In the genomic region with DNA sequence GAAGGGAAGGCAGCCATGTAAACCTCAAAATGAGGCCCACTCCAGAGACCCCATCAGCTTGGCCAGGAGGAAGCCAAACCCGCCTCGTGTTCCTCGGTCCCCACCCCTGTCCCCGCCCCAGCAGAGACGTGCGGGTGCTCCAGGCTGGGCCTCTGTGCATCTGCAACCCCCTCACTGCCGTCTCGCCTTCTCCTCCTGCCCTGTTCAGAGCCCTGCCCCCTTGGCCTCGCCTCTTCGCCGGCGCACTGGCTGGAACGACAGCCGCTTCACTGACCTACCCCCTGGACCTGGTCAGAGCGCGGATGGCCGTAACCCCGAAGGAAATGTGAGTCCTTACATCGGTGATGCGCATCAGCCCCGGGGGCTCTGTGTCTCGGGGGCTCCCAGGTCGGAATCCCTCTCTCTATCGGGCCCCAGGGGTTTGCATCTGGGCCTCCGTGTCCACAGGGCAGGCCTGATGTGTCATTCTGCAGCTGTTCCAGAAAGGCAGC, we compare ENCODE assay signal across 8 cellular contexts. TPM values are rescaled to one million over a fixed set of nuclear protein-coding genes. Genes with fewer than 3 reads are reported as not detected.
DNase-seq lines count a peak whose midpoint lies in the region; ATAC-seq lines count a peak whose summit lies in the region.

No MANE protein-coding gene starts in this region.

- H3K36me3 ChIP-seq in mesenchymal stem cell (ENCODE audit: control insufficient read depth in 1 of 2, insufficient read depth in 2 of 2, low read depth in 1 of 2, low read length in 2 of 2), result peaks cover 0 to 12% of the 10 kb centered on the region in 2 experiments
- H3K36me3 ChIP-seq in urinary bladder (ENCODE audit: insufficient read depth), result no peaks in the 10 kb centered on the region

- peaks cover 0 to 9% of the 10 kb centered on the region in 2 experiments for H3K27me3 ChIP-seq in mesenchymal stem cell (ENCODE audit: control insufficient read depth in 1 of 2, insufficient read depth in 1 of 2, low read length in 2 of 2)

- peak overlapping the region; percentile 43 for H4K91ac ChIP-seq in mesenchymal stem cell (ENCODE audit: low read length)

- H3K9ac ChIP-seq in mesenchymal stem cell (ENCODE audit: low read length), result peak overlapping the region; percentile 72

- WGBS in mesenchymal stem cell, result 22% methylated on average over 25 of the region's 25 CpGs
- WGBS in urinary bladder, result 29% methylated on average over 25 of the region's 25 CpGs

- H3K27ac ChIP-seq in mesenchymal stem cell (ENCODE audit: low read length, poor library complexity, severe bottlenecking), result peak overlapping the region; percentile 88
- no peak overlapping the region for H3K27ac ChIP-seq in urinary bladder (ENCODE audit: low read depth)

- no peak overlapping the region for H3K14ac ChIP-seq in mesenchymal stem cell (ENCODE audit: low read length in 2 of 2)

- H3K4me3 ChIP-seq in mesenchymal stem cell (ENCODE audit: insufficient read depth in 1 of 2, low read depth in 1 of 2, low read length in 2 of 2), result peak overlapping the region; percentile 37 to 74
- peak overlapping the region; percentile 33 for H3K4me3 ChIP-seq in urinary bladder (ENCODE audit: low read depth, low read length)

- H3K18ac ChIP-seq in mesenchymal stem cell (ENCODE audit: low read depth in 1 of 2, low read length in 2 of 2), result peak overlapping the region; percentile 84 to 90

- peak; percentile 46 to 75 for DNase-seq in NCI-H526 (lab: John Stamatoyannopoulos, UW)
- no peak for DNase-seq in NCI-H526 treated with DMSO at 0.1 percent for 48 hours (lab: John Stamatoyannopoulos, UW)
- DNase-seq in mesenchymal stem cell, result peak; percentile 67
- no peak for DNase-seq in NCI-H524 treated with DMSO at 0.1 percent for 48 hours (lab: John Stamatoyannopoulos, UW)
- DNase-seq in stimulated activated naive CD4-positive, alpha-beta T cell (lab: John Stamatoyannopoulos, UW), result no peak

- H2AK5ac ChIP-seq in mesenchymal stem cell (ENCODE audit: low read length, severe bottlenecking), result no peak overlapping the region

- peak overlapping the region; percentile 72 for H2AFZ ChIP-seq in mesenchymal stem cell (ENCODE audit: low read depth, low read length)

- no peaks in the 10 kb centered on the region for H3K9me3 ChIP-seq in mesenchymal stem cell (ENCODE audit: control insufficient read depth, low read length)

- peak; percentile 3 for ATAC-seq in esophagus mucosa
- ATAC-seq in HG03108 (IDR thresholded peaks at IDR 0.05; ENCODE audit: unreplicated experiment), result no peak

- H3K4me1 ChIP-seq in mesenchymal stem cell (ENCODE audit: control insufficient read depth, insufficient read depth, low read depth, low read length) (peaks cover 24% of the 10 kb centered on the region), urinary bladder (ENCODE audit: insufficient read depth) (no peaks in the 10 kb centered on the region)

- H3K23ac ChIP-seq in mesenchymal stem cell (ENCODE audit: low read length in 2 of 2), result no peak overlapping the region

- H2BK15ac ChIP-seq in mesenchymal stem cell (ENCODE audit: low read depth, poor library complexity, severe bottlenecking), result peak overlapping the region; percentile 90

- H3K79me1 ChIP-seq in mesenchymal stem cell (replicated peaks; ENCODE audit: low read length, poor library complexity, severe bottlenecking), result no peaks in the 10 kb centered on the region

- H2BK120ac ChIP-seq in mesenchymal stem cell (ENCODE audit: low read depth, low read length), result peak overlapping the region; percentile 66

- peak overlapping the region; percentile 59 for H2BK5ac ChIP-seq in mesenchymal stem cell (ENCODE audit: low read depth, low read length, poor library complexity, severe bottlenecking)

- H3K4ac ChIP-seq in mesenchymal stem cell (ENCODE audit: low read depth in 1 of 2, low read length in 2 of 2), result peak overlapping the region; percentile 55 to 73

- peak overlapping the region in 1 of 2 experiments; percentile 75 for H2BK12ac ChIP-seq in mesenchymal stem cell (ENCODE audit: low read length in 2 of 2)

- H3K4me2 ChIP-seq in mesenchymal stem cell (ENCODE audit: low read length, poor library complexity, severe bottlenecking), result peak overlapping the region; percentile 82

- peak overlapping the region; percentile 99 for H4K8ac ChIP-seq in mesenchymal stem cell (ENCODE audit: low read length)

RNA-seq across cellular contexts. Expression of a gene that starts 32.2 kb away (rescaled TPM):
- 18.7 TPM for total RNA-seq in esophagus mucosa
- 21.4 TPM for polyA plus RNA-seq in mesenchymal stem cell (2013, experiment 1 of 2)
- polyA plus RNA-seq in mesenchymal stem cell (2013, experiment 2 of 2), result 21.0 TPM
- 8.8 TPM for total RNA-seq in urinary bladder
- polyA plus RNA-seq in urinary bladder, result 30.7 TPM

RNA-seq across cellular contexts. Expression of a gene that starts 42.3 kb away (rescaled TPM):
- 2.5 TPM for total RNA-seq in esophagus mucosa
- polyA plus RNA-seq in mesenchymal stem cell (2013, experiment 1 of 2), result 8.1 TPM
- 7.2 TPM for polyA plus RNA-seq in mesenchymal stem cell (2013, experiment 2 of 2)
- 7.1 TPM for total RNA-seq in urinary bladder
- polyA plus RNA-seq in urinary bladder, result 14.8 TPM

Comparison
In these comparisons a context has a peak if more than half of its experiments do, and no peak if none do; other contexts are left out.
1. DNase-seq: peak in NCI-H526 (2 of 2) and mesenchymal stem cell (single experiment); none in NCI-H526 treated with DMSO at 0.1 percent for 48 hours (single experiment), NCI-H524 treated with DMSO at 0.1 percent for 48 hours (single experiment) and stimulated activated naive CD4-positive, alpha-beta T cell (0 of 6).